Comparison of ENCODE assay signal across 12 cellular contexts in genomic region chr6:44116643-44117382, GRCh38. TPM values are rescaled to one million over a fixed set of nuclear protein-coding genes. Genes with fewer than 3 reads are reported as not detected.
DNase-seq lines count a peak whose midpoint lies in the region; ATAC-seq, FAIRE-seq and TF ChIP-seq lines count a peak whose summit lies in the region.
"Had no signal": no experiment of that assay in that cellular context is flagged by ENCODE, and none has a peak within 500 bp of the region (broad histone marks: within the 10 kb centered on the region; RNA-seq: fewer than 3 reads in every experiment).

No MANE protein-coding gene starts in this region.

- no peak for ATAC-seq in GM18868 (IDR thresholded peaks at IDR 0.05; ENCODE audit: unreplicated experiment)

- peaks cover 11 to 28% (median 26%) of the 10 kb centered on the region in 3 donors for H3K4me1 Mint-ChIP-seq in IgD-negative memory B cell

- H3K27me3 ChIP-seq in bronchial epithelial cell (ENCODE audit: control insufficient read depth, insufficient read depth, low read length) (no peaks in the 10 kb centered on the region), mucosa of rectum (ENCODE audit: control insufficient read depth in 2 of 2, insufficient read depth in 2 of 2, low read length in 2 of 2) (no peaks in the 10 kb centered on the region)

- no peak for TF ChIP-seq CTCF in AG09309 (IDR thresholded peaks at IDR 0.05; ENCODE audit: control insufficient read depth, insufficient read depth, low read depth, low read length, missing control alignments)
- no peak for TF ChIP-seq CTCF in bronchial epithelial cell (IDR thresholded peaks at IDR 0.05; ENCODE audit: insufficient read depth, low read length, severe bottlenecking)

- DNase-seq in AG09309 (ENCODE audit: low read depth) (peak; percentile 79), bronchial epithelial cell (ENCODE audit: low read depth) (peak; percentile 75), NCI-H345 (lab: John Stamatoyannopoulos, UW) (no peak), SHP77 (lab: John Stamatoyannopoulos, UW) (no peak)
- DNase-seq in stimulated activated CD4-positive, alpha-beta T cell treated with anti-CD3 and anti-CD28 coated beads, Interleukin-4, amount 100 ng/mL, for 1 hour: no peak
- DNase-seq: activated T-cell treated with anti-CD3 and anti-CD28 coated beads, Interleukin-2, amount 50 U/mL, for 72 hours; DND-41; stimulated activated CD4-positive, alpha-beta T cell treated with anti-CD3 and anti-CD28 coated beads, Interleukin-2, amount 100 ng/mL, for 24 hours had no signal

- no peak overlapping the region for H3K9ac ChIP-seq in mucosa of rectum (ENCODE audit: low read depth in 1 of 2, low read length in 2 of 2)

- H3K9me3 ChIP-seq in mucosa of rectum (ENCODE audit: control insufficient read depth in 2 of 2, low read length in 2 of 2): no peaks in the 10 kb centered on the region

- no peak overlapping the region for H3K4me3 ChIP-seq in AG09309 (ENCODE audit: control insufficient read depth, low read depth, low read length)
- no peak overlapping the region for H3K4me3 ChIP-seq in bronchial epithelial cell (ENCODE audit: low read depth, low read length)
- H3K4me3 ChIP-seq in mucosa of rectum (ENCODE audit: low read length in 2 of 2): peak overlapping the region in 1 of 2 donors; percentile 1

- H3K27ac ChIP-seq in mucosa of rectum (ENCODE audit: low read depth in 2 of 2, low read length in 2 of 2): peak overlapping the region; percentile 62 to 70

- H3K9me3 Mint-ChIP-seq in IgD-negative memory B cell: no peaks in the 10 kb centered on the region
- H3K9me3 Mint-ChIP-seq: activated T-cell treated with anti-CD3 and anti-CD28 coated beads, Interleukin-2, amount 50 U/mL, for 72 hours had no signal

- peaks cover 11% of the 10 kb centered on the region for H3K36me3 ChIP-seq in bronchial epithelial cell (ENCODE audit: control insufficient read depth, insufficient read depth, low read length)
- H3K36me3 ChIP-seq in mucosa of rectum (ENCODE audit: control insufficient read depth in 2 of 2, insufficient read depth in 2 of 2, low read length in 2 of 2): peaks cover 18 to 20% of the 10 kb centered on the region in 2 donors

- no peak for FAIRE-seq in bronchial epithelial cell (lab: Jason Lieb, UNC)

- H3K27me3 Mint-ChIP-seq in IgD-negative memory B cell: no peaks in the 10 kb centered on the region

- peaks cover 2% of the 10 kb centered on the region for H3K36me3 Mint-ChIP-seq in IgD-negative memory B cell

- H3K27ac Mint-ChIP-seq in IgD-negative memory B cell: peak overlapping the region; percentile 13 to 54 (median 18)
- H3K27ac Mint-ChIP-seq: activated T-cell treated with anti-CD3 and anti-CD28 coated beads, Interleukin-2, amount 50 U/mL, for 72 hours had no signal

- peaks cover 20 to 42% of the 10 kb centered on the region in 2 donors for H3K4me1 ChIP-seq in mucosa of rectum (ENCODE audit: control insufficient read depth in 2 of 2, insufficient read depth in 2 of 2, low read length in 2 of 2)

- H3K4me3 Mint-ChIP-seq in IgD-negative memory B cell: no peak overlapping the region
- H3K4me3 Mint-ChIP-seq: activated T-cell treated with anti-CD3 and anti-CD28 coated beads, Interleukin-2, amount 50 U/mL, for 72 hours had no signal

RNA-seq across cellular contexts. Expression of gene MRPL14, which starts 10.4 kb away (rescaled TPM):
- polyA plus RNA-seq in IgD-negative memory B cell: 70.6 TPM
- total RNA-seq in bronchial epithelial cell: 66.3 and 90.0 TPM in 2 replicates

RNA-seq across cellular contexts. Expression of gene TMEM63B, which starts 10.5 kb away (rescaled TPM):
- polyA plus RNA-seq in IgD-negative memory B cell: 2.8 TPM
- total RNA-seq in bronchial epithelial cell: 27.4 and 40.3 TPM in 2 replicates

RNA-seq across cellular contexts. Expression of gene CAPN11, which starts 41.8 kb away (rescaled TPM):
- polyA plus RNA-seq in IgD-negative memory B cell: not detected
- not detected in 2 replicates for total RNA-seq in bronchial epithelial cell
- total RNA-seq: OCI-LY7 had no signal

Comparison
In these comparisons a context has a peak if more than half of its experiments do, and no peak if none do; other contexts are left out.
1. DNase-seq: peak in AG09309 (single experiment) and bronchial epithelial cell (single experiment); none in stimulated activated CD4-positive, alpha-beta T cell treated with anti-CD3 and anti-CD28 coated beads, Interleukin-4, amount 100 ng/mL, for 1 hour (single experiment), NCI-H345 (single experiment) and SHP77 (0 of 2).